In genomic region chr2:240564571-240565266, GRCh38 we compare ENCODE assay signal across 10 cellular contexts. TPM values are rescaled to one million over a fixed set of nuclear protein-coding genes. Genes with fewer than 3 reads are reported as not detected.
DNase-seq lines count a peak whose midpoint lies in the region; FAIRE-seq and TF ChIP-seq lines count a peak whose summit lies in the region.
"Had no signal": no experiment of that assay in that cellular context is flagged by ENCODE, and none has a peak within 500 bp of the region (broad histone marks: within the 10 kb centered on the region; RNA-seq: fewer than 3 reads in every experiment).

No MANE protein-coding gene starts in this region.

- TF ChIP-seq CTCF in GM10248 (IDR thresholded peaks at IDR 0.05; ENCODE audit: control extremely low read depth, extremely low read depth, low read depth, missing control alignments) (peak; percentile 14), PC-9 (conservative IDR thresholded peaks at IDR 0.05) (no peak; the same call in 1 of the 2 replicates), MCF 10A (IDR thresholded peaks at IDR 0.05; ENCODE audit: unreplicated experiment) (no peak), nephron (IDR thresholded peaks at IDR 0.05; ENCODE audit: unreplicated experiment in 3 of 3) (no peak), vagina (IDR thresholded peaks at IDR 0.05) (no peak)

- DNase-seq in GM10248 (ENCODE audit: extremely low spot score): no peak
- DNase-seq in PC-9: no peak
- DNase-seq in MCF 10A (ENCODE audit: unreplicated experiment): no peak
- no peak for DNase-seq in NCI-H526 (lab: John Stamatoyannopoulos, UW)
- no peak for DNase-seq in vagina (ENCODE audit: extremely low spot score in 2 of 2)
- no peak for DNase-seq in HTR-8/SVneo (ENCODE audit: insufficient read length, low spot score)
- no peak for DNase-seq in NCI-H69 (lab: John Stamatoyannopoulos, UW)

- intact Hi-C loops in PC-9 (cut with micrococcal nuclease; ENCODE audit: unreplicated experiment) (loop anchor here (5.0 to 10.0 kb wide), 7 partner anchors 52 to 500 kb away; partner anchors contain the start of gene GPC1), MCF 10A (cut with micrococcal nuclease) (loop anchor here (5.0 kb wide), 1 partner anchor 52 kb away; no protein-coding TSS in a partner anchor), vagina (cut with DNase I) (loop anchor here (5.0 kb wide), 1 partner anchor 112 kb away; no protein-coding TSS in a partner anchor)

- peak overlapping the region; percentile 100 for H3K27ac ChIP-seq in PC-9
- no peak overlapping the region for H3K27ac ChIP-seq in vagina

- H3K36me3 Mint-ChIP-seq in MCF 10A (ENCODE audit: insufficient read depth, unreplicated experiment): peaks cover 18% of the 10 kb centered on the region
- peaks cover 3% of the 10 kb centered on the region for H3K36me3 Mint-ChIP-seq in nephron (ENCODE audit: low read depth)

- H3K9me3 Mint-ChIP-seq in MCF 10A (ENCODE audit: unreplicated experiment) (no peaks in the 10 kb centered on the region), nephron (no peaks in the 10 kb centered on the region)

- H3K4me3 ChIP-seq in PC-9: no peak overlapping the region; the same call in 1 of the 2 replicates
- no peak overlapping the region for H3K4me3 ChIP-seq in vagina

- no peak for TF ChIP-seq POLR2A in vagina (IDR thresholded peaks at IDR 0.05)

- H3K27ac Mint-ChIP-seq in MCF 10A (ENCODE audit: low read depth, unreplicated experiment) (no peak overlapping the region), nephron (peak overlapping the region in 1 of 3 experiments; percentile 33)

- H3K4me1 ChIP-seq in PC-9 (replicated peaks; ENCODE audit: insufficient read depth) (peaks cover 67% of the 10 kb centered on the region), vagina (peaks cover 54% of the 10 kb centered on the region)

- FAIRE-seq in HTR-8/SVneo (lab: Jason Lieb, UNC): no peak
- FAIRE-seq: H1 had no signal

- H3K4me3 Mint-ChIP-seq in MCF 10A (ENCODE audit: unreplicated experiment): peak overlapping the region; percentile 21
- H3K4me3 Mint-ChIP-seq in nephron: peak overlapping the region; percentile 52 to 68 (median 56)

- H3K27me3 ChIP-seq in PC-9 (ENCODE audit: insufficient read depth, low read depth) (no peaks in the 10 kb centered on the region), vagina (no peaks in the 10 kb centered on the region)

- H3K9me2 ChIP-seq in PC-9 (ENCODE audit: insufficient read depth): no peaks in the 10 kb centered on the region

- POLR2A ChIA-PET in GM10248 (lab: Yijun Ruan, JAX): interaction anchor here (3.6 kb wide), 1 partner anchor 21 kb away, joined by 34 read pairs; the partner anchor contains the start of gene CAPN10
- POLR2A ChIA-PET in PC-9 (lab: Charles Lee; ENCODE audit: unreplicated experiment): interaction anchor here (0.6 to 2.3 kb wide), 2 partner anchors 22 to 1073 kb away, joined by 3 to 48 read pairs; partner anchors contain the start of genes ATG4B and CAPN10
- POLR2A ChIA-PET in MCF 10A (lab: Yijun Ruan, JAX): interaction anchor here (0.7 to 10.7 kb wide), 6 partner anchors 15 to 115 kb away, joined by 3 to 275 read pairs (median 4); partner anchors contain the start of gene CAPN10

- H2AFZ ChIP-seq in PC-9: no peak overlapping the region

- H3F3A ChIP-seq in PC-9 (ENCODE audit: insufficient read depth, low read depth): peaks cover 46% of the 10 kb centered on the region

- H3K27me3 Mint-ChIP-seq in MCF 10A (ENCODE audit: insufficient read depth, unreplicated experiment) (no peaks in the 10 kb centered on the region), nephron (ENCODE audit: low read depth) (peaks cover 9% of the 10 kb centered on the region)

- BruUV-seq in PC-9 (replicated peaks; lab: Mats Ljungman, UMichigan): no TSS peak
- no TSS peak for BruUV-seq in MCF 10A (replicated peaks; lab: Mats Ljungman, UMichigan)

- CTCF ChIA-PET in GM10248 (lab: Yijun Ruan, JAX): interaction anchor here (1.1 to 7.7 kb wide), 7 partner anchors 13 to 270 kb away, joined by 3 to 167 read pairs (median 15); partner anchors contain the start of gene CAPN10
- CTCF ChIA-PET in PC-9 (lab: Charles Lee): interaction anchor here (1.5 to 2.8 kb wide), 2 partner anchors 51 to 107 kb away, joined by 5 to 15 read pairs; no protein-coding TSS in a partner anchor
- CTCF ChIA-PET in MCF 10A (lab: Yijun Ruan, JAX): interaction anchor here (0.6 to 5.7 kb wide), 5 partner anchors 17 to 128 kb away, joined by 3 to 52 read pairs (median 16); partner anchors contain the start of gene CAPN10

- H3K9me3 ChIP-seq in PC-9 (ENCODE audit: insufficient read depth, low read depth) (no peaks in the 10 kb centered on the region), vagina (no peaks in the 10 kb centered on the region)
- H3K9me3 ChIP-seq: thoracic aorta had no signal

- peak overlapping the region; percentile 99 for H3K4me2 ChIP-seq in PC-9

- peaks cover 48% of the 10 kb centered on the region for H3K79me2 ChIP-seq in PC-9 (ENCODE audit: low read depth)

- H3K36me3 ChIP-seq in PC-9 (ENCODE audit: low read depth): peaks cover 14% of the 10 kb centered on the region
- H3K36me3 ChIP-seq in vagina: no peaks in the 10 kb centered on the region
- H3K36me3 ChIP-seq: thoracic aorta had no signal

- H3K4me1 Mint-ChIP-seq in MCF 10A (ENCODE audit: insufficient read depth, unreplicated experiment): peaks cover 33% of the 10 kb centered on the region
- peaks cover 30% of the 10 kb centered on the region for H3K4me1 Mint-ChIP-seq in nephron

- H4K20me1 ChIP-seq in PC-9 (ENCODE audit: insufficient read depth): peaks cover 7% of the 10 kb centered on the region

RNA-seq across cellular contexts. Expression of gene RNPEPL1, which starts 3.6 kb away (rescaled TPM):
- total RNA-seq in PC-9 (2021) (101 and 125 TPM in 2 replicates), MCF 10A (2022) (31.5 and 33.7 TPM in 2 replicates), vagina (65.1 TPM)

RNA-seq across cellular contexts. Expression of gene DUSP28, which starts 4.6 kb away (rescaled TPM):
- total RNA-seq in PC-9 (2021): 10.9 and 11.5 TPM in 2 replicates
- total RNA-seq in MCF 10A (2022): 3.8 and 5.2 TPM in 2 replicates
- 5.9 TPM for total RNA-seq in vagina

RNA-seq across cellular contexts. Expression of gene ANKMY1, which starts 6.9 kb away (rescaled TPM):
- 85.7 and 94.8 TPM in 2 replicates for total RNA-seq in PC-9 (2021)
- 19.5 and 22.2 TPM in 2 replicates for total RNA-seq in MCF 10A (2022)
- total RNA-seq in vagina: 20.6 TPM

RNA-seq across cellular contexts. Expression of gene CAPN10, which starts 21.8 kb away (rescaled TPM):
- total RNA-seq in PC-9 (2021) (49.8 and 70.3 TPM in 2 replicates), MCF 10A (2022) (27.6 and 35.2 TPM in 2 replicates), vagina (14.2 TPM)
